Comparison of ENCODE assay signal across 23 cellular contexts in the genomic region with DNA sequence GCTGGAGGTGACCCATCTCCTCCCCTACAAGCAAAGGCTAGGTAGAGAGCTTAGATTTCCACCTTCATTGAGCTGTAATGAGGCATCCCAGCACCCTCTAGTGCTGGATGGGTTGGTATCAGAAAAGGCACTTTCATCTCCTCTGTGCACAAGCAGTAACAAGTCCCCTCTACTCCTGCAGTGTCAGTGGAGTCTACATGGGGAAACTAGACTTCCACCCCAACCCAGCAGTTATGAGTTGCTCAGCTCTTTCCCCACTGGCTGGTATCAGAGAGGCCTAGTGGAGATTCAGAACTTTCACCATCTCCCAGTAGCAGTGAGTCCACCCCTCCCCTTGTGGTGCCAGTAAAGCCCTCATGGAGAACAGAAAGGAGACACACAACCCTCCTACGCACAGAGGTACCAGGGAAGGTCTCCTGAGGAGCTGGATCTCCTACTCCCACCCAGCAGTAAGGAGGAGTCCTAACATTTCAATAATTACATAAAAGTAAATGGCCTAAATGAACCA. TPM values are rescaled to one million over a fixed set of nuclear protein-coding genes. Genes with fewer than 3 reads are reported as not detected.
DNase-seq lines count a peak whose midpoint lies in the region; ATAC-seq and TF ChIP-seq lines count a peak whose summit lies in the region.
"Had no signal": no experiment of that assay in that cellular context is flagged by ENCODE, and none has a peak within 500 bp of the region (broad histone marks: within the 10 kb centered on the region; RNA-seq: fewer than 3 reads in every experiment).

No MANE protein-coding gene starts in this region.

- H3K36me3 Mint-ChIP-seq in MCF 10A (ENCODE audit: insufficient read depth, unreplicated experiment) = no peaks in the 10 kb centered on the region

- POLR2A ChIA-PET in MCF 10A (lab: Yijun Ruan, JAX) = interaction anchor here (0.6 kb wide), 1 partner anchor 157 kb away, joined by 3 read pairs; no protein-coding TSS in a partner anchor

- CTCF ChIA-PET in MCF 10A (lab: Yijun Ruan, JAX) = interaction anchor here (0.6 to 0.7 kb wide), 2 partner anchors 10 to 1751 kb away, joined by 3 read pairs; no protein-coding TSS in a partner anchor

- no peaks in the 10 kb centered on the region for H3K27me3 ChIP-seq in breast epithelium
- no peaks in the 10 kb centered on the region for H3K27me3 ChIP-seq in WERI-Rb-1 (ENCODE audit: insufficient read depth, low read depth, severe bottlenecking)

- in situ Hi-C loops in GM13977 (cut with MboI; ENCODE audit: low pct_unique_long_range_greater_than_20kb, low sequenced_read_pairs, unreplicated experiment) = no loop called here

- H3K27me3 Mint-ChIP-seq in MCF 10A (ENCODE audit: insufficient read depth, unreplicated experiment) = peaks cover 29% of the 10 kb centered on the region

- H3K4me1 ChIP-seq in breast epithelium = peaks cover 0 to 8% of the 10 kb centered on the region in 2 donors

- H3K9me3 Mint-ChIP-seq in MCF 10A (ENCODE audit: unreplicated experiment) = peaks cover 17% of the 10 kb centered on the region

- intact Hi-C loops in MCF 10A (cut with micrococcal nuclease) (no loop called here), breast epithelium (cut with DNase I; ENCODE audit: low total_unique reads) (no loop called here)

- H3K9me3 ChIP-seq in breast epithelium (peaks cover 3% of the 10 kb centered on the region in 2 donors), WERI-Rb-1 (ENCODE audit: severe bottlenecking) (peaks cover 9% of the 10 kb centered on the region)

- no TSS peak for BruUV-seq in MCF 10A (replicated peaks; lab: Mats Ljungman, UMichigan)

- H3K27ac ChIP-seq in breast epithelium (no peak overlapping the region), WERI-Rb-1 (no peak overlapping the region)
- H3K27ac ChIP-seq: A549; BLaER1 treated with 17β-estradiol and CSF1 and Interleukin-3, amounts not matched to agents 10 nM and 100 nM; SK-N-MC had no signal

- TF ChIP-seq POLR2A in breast epithelium (IDR thresholded peaks at IDR 0.05) = no peak

- DNase-seq in MCF 10A (ENCODE audit: unreplicated experiment) (peak; percentile 15), breast epithelium (ENCODE audit: low spot score in 2 of 2) (no peak), WERI-Rb-1 (no peak), mesenteric fat pad (ENCODE audit: low spot score) (peak; percentile 43), GM13977 (ENCODE audit: low spot score) (no peak)
- no peak for DNase-seq in activated CD4-positive, alpha-beta T cell treated with anti-CD3 and anti-CD28 coated beads, Interleukin-2, amount 50 U/mL, for 1 hour
- DNase-seq: CD8-positive, alpha-beta memory T cell; DMS53; EL; HFFc6; NCI-H1105; NCI-H2081; NCI-H2171 treated with DMSO at 0.1 percent for 48 hours; NCI-H446; NCI-H526 treated with DMSO at 0.1 percent for 48 hours; NK-92 treated with Interleukin-12 subunit alpha and Interleukin-12 subunit beta, amount 100 ng/mL, for 24 hours; SHP77 had no signal

- H3K4me3 ChIP-seq in breast epithelium (no peak overlapping the region), WERI-Rb-1 (ENCODE audit: low read depth, low read length) (no peak overlapping the region)
- H3K4me3 ChIP-seq: A549; BLaER1 treated with 17β-estradiol and CSF1 and Interleukin-3, amounts not matched to agents 10 nM and 100 nM; SK-N-MC had no signal

- TF ChIP-seq CTCF in MCF 10A (IDR thresholded peaks at IDR 0.05; ENCODE audit: unreplicated experiment) = no peak
- no peak for TF ChIP-seq CTCF in breast epithelium (IDR thresholded peaks at IDR 0.05)
- TF ChIP-seq CTCF in WERI-Rb-1 (IDR thresholded peaks at IDR 0.05; ENCODE audit: low read depth, low read length) = peak; percentile 32; the same call in 1 of the 2 replicates
- TF ChIP-seq CTCF in GM13977 (IDR thresholded peaks at IDR 0.05; ENCODE audit: extremely low read depth, insufficient read depth, missing control alignments) = no peak

- H3K36me3 ChIP-seq in breast epithelium (no peaks in the 10 kb centered on the region), WERI-Rb-1 (no peaks in the 10 kb centered on the region)
- H3K36me3 ChIP-seq: BLaER1 treated with 17β-estradiol and CSF1 and Interleukin-3, amounts not matched to agents 10 nM and 100 nM had no signal

- H3K4me3 Mint-ChIP-seq in MCF 10A (ENCODE audit: unreplicated experiment) = no peak overlapping the region
- H3K4me3 Mint-ChIP-seq: CD8-positive, alpha-beta memory T cell; HFFc6 had no signal

- peaks cover 19% of the 10 kb centered on the region for H3K4me1 Mint-ChIP-seq in MCF 10A (ENCODE audit: insufficient read depth, unreplicated experiment)
- H3K4me1 Mint-ChIP-seq: CD8-positive, alpha-beta memory T cell had no signal

- ATAC-seq in GM18858 (IDR thresholded peaks at IDR 0.05; ENCODE audit: unreplicated experiment) = no peak
- ATAC-seq: A549 had no signal

- no peak overlapping the region for H3K27ac Mint-ChIP-seq in MCF 10A (ENCODE audit: low read depth, unreplicated experiment)
- H3K27ac Mint-ChIP-seq: CD8-positive, alpha-beta memory T cell; HFFc6 had no signal

RNA-seq across cellular contexts. Expression of gene FCN1, which starts 17.8 kb away (rescaled TPM):
- total RNA-seq in MCF 10A (2022) (not detected in 2 replicates), breast epithelium (1 to 10 TPM in 2 of 3 donors, under 1 TPM in 1; 0.44 to 5.1 (median 2.9) TPM), mesenteric fat pad (27.9 TPM)
- total RNA-seq: HFFc6, HT-29 had no signal

RNA-seq across cellular contexts. Expression of gene FCN2, which starts 19.3 kb away (rescaled TPM):
- total RNA-seq in MCF 10A (2022) (not detected in 2 replicates), breast epithelium (1 to 10 TPM in 2 of 3 donors, under 1 TPM in 1; 0.73 to 2.0 (median 1.8) TPM), mesenteric fat pad (1.2 TPM)
- total RNA-seq: CD8-positive, alpha-beta memory T cell; HFFc6; HT-29; OCI-LY7 had no signal

Comparison
In these comparisons a context has a peak if more than half of its experiments do, and no peak if none do; other contexts are left out.
1. DNase-seq: peak in MCF 10A (single experiment) and mesenteric fat pad (single experiment); none in breast epithelium (0 of 2), WERI-Rb-1 (single experiment), activated CD4-positive, alpha-beta T cell treated with anti-CD3 and anti-CD28 coated beads, Interleukin-2, amount 50 U/mL, for 1 hour (single experiment) and GM13977 (single experiment).